Comparison of ENCODE assay signal across 24 cellular contexts in the genomic region with DNA sequence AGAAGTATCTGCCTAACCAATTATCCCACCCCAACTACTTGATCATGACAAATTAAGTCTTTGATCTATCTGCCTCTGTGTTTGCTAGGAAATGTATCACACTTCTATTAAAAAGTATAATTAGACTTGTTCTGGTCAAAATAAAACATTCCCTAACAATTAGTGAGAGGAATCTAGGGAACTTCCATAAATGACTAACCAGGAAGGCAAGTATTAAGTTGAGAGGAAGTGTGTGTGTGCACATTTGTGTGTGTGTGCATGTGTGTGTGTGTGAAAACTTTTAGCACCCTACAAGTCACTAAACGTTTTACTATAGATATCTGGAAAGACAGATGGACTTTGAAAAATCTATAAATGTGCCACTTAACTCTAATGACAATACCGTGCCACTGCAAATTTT.
DNase-seq lines count a peak whose midpoint lies in the region; ATAC-seq, FAIRE-seq and TF ChIP-seq lines count a peak whose summit lies in the region.
"Had no signal": no experiment of that assay in that cellular context is flagged by ENCODE, and none has a peak within 500 bp of the region (broad histone marks: within the 10 kb centered on the region; RNA-seq: fewer than 3 reads in every experiment).

No MANE protein-coding gene starts in this region.

- dilution Hi-C loops in endothelial cell of umbilical vein (cut with MboI; ENCODE audit: extremely low pct_ligation_motif_present, low sequenced_read_pairs) = no loop called here

- no peaks in the 10 kb centered on the region for H3K27me3 ChIP-seq in endothelial cell of umbilical vein (ENCODE audit: control insufficient read depth in 2 of 2, insufficient read depth in 2 of 2, low read length in 2 of 2)
- H3K27me3 ChIP-seq: BLaER1, SJSA1 had no signal

- no TSS peak for BruUV-seq in endothelial cell of umbilical vein (replicated peaks; lab: Mats Ljungman, UMichigan)

- H3K9me1 ChIP-seq in endothelial cell of umbilical vein (replicated peaks; ENCODE audit: control insufficient read depth, extremely low read depth, insufficient read depth, low read length) = no peaks in the 10 kb centered on the region

- H2AFZ ChIP-seq in endothelial cell of umbilical vein (ENCODE audit: low read depth, low read length) = no peak overlapping the region
- H2AFZ ChIP-seq: GM23248 had no signal

- no peak overlapping the region for H3K27ac ChIP-seq in endothelial cell of umbilical vein (ENCODE audit: insufficient read depth, low read depth, low read length)
- H3K27ac ChIP-seq: BLaER1, GM23248, KMS-11, SJSA1 had no signal

- H4K20me1 ChIP-seq in endothelial cell of umbilical vein (replicated peaks; ENCODE audit: control insufficient read depth, extremely low read depth, insufficient read depth, low read length) = no peaks in the 10 kb centered on the region
- H4K20me1 ChIP-seq: BLaER1 had no signal

- H3K4me2 ChIP-seq in endothelial cell of umbilical vein (ENCODE audit: insufficient read depth, low read length) = no peak overlapping the region
- H3K4me2 ChIP-seq: BLaER1, KMS-11 had no signal

- intact Hi-C loops in endothelial cell of umbilical vein (cut with micrococcal nuclease) = no loop called here

- H3K4me3 ChIP-seq in endothelial cell of umbilical vein (replicated peaks in 1 of 3; ENCODE audit: insufficient read depth in 1 of 3, low read depth in 1 of 3, low read length in 3 of 3) = no peak overlapping the region
- H3K4me3 ChIP-seq: BLaER1, GM23248, HAP-1, SJSA1 had no signal

- H3K79me2 ChIP-seq in endothelial cell of umbilical vein (ENCODE audit: control insufficient read depth, insufficient read depth, low read length) = no peaks in the 10 kb centered on the region

- no peak overlapping the region for H3K9ac ChIP-seq in endothelial cell of umbilical vein (replicated peaks; ENCODE audit: extremely low read depth, insufficient read depth, low read length)
- H3K9ac ChIP-seq: BLaER1, GM23248, KMS-11 had no signal

- CTCF ChIA-PET in endothelial cell of umbilical vein (lab: Charles Lee) = interaction anchor here (1.1 kb wide), 1 partner anchor 11 kb away, joined by 3 read pairs; no protein-coding TSS in a partner anchor

- ATAC-seq in GM21529 (IDR thresholded peaks at IDR 0.05; ENCODE audit: unreplicated experiment) = no peak
- ATAC-seq: Right ventricle myocardium inferior had no signal

- POLR2A ChIA-PET in endothelial cell of umbilical vein (lab: Charles Lee) = no interaction called here

- TF ChIP-seq POLR2A in endothelial cell of umbilical vein (IDR thresholded peaks at IDR 0.05; ENCODE audit: low read depth, low read length) = no peak

- no peak for FAIRE-seq in endothelial cell of umbilical vein (lab: Jason Lieb, UNC)
- FAIRE-seq: G401.6, HTR-8/SVneo had no signal

- H3K9me3 ChIP-seq in endothelial cell of umbilical vein (replicated peaks; ENCODE audit: control insufficient read depth, insufficient read depth, low read length) = no peaks in the 10 kb centered on the region
- H3K9me3 ChIP-seq: BLaER1, Caco-2, HAP-1, SJSA1 had no signal

- DNase-seq in EH (ENCODE audit: low read depth) (peak; percentile 41), HCEC 1CT (peak; percentile 16), endothelial cell of umbilical vein (ENCODE audit: low read depth, low spot score) (peak; percentile 56), kidney tubule cell (ENCODE audit: low spot score) (peak; percentile 70), NCI-H446 (lab: John Stamatoyannopoulos, UW) (no peak), cortex of kidney (lab: John Stamatoyannopoulos, UW) (no peak), NCI-H82 treated with DMSO at 0.1 percent for 48 hours (lab: John Stamatoyannopoulos, UW; ENCODE audit: unreplicated experiment) (no peak)
- DNase-seq: Caco-2; CD4-positive, alpha-beta T cell; DND-41; GM23248; NCI-H1092 treated with DMSO at 0.1 percent for 48 hours; NCI-H2029 treated with DMSO at 0.1 percent for 48 hours; NCI-H226; NCI-H524; NCI-H82 had no signal

- no peaks in the 10 kb centered on the region for H3K36me3 ChIP-seq in endothelial cell of umbilical vein (ENCODE audit: control insufficient read depth in 2 of 2, extremely low read depth in 1 of 2, insufficient read depth in 2 of 2, low read length in 2 of 2)
- H3K36me3 ChIP-seq: BLaER1, HAP-1, SJSA1 had no signal

- H3K4me1 ChIP-seq in endothelial cell of umbilical vein (ENCODE audit: control insufficient read depth, extremely low read depth, insufficient read depth, low read length) = peaks cover 5% of the 10 kb centered on the region
- H3K4me1 ChIP-seq: Caco-2, HAP-1, SJSA1 had no signal

- no peak for TF ChIP-seq CTCF in endothelial cell of umbilical vein (IDR thresholded peaks at IDR 0.05; ENCODE audit: extremely low read depth in 1 of 2, insufficient read depth in 1 of 2, low read depth in 1 of 2, low read length in 2 of 2)

TF ChIP-seq in endothelial cell of umbilical vein, 7 proteins besides CTCF, POLR2A, EP300 and RAD21:
- TF ChIP-seq FOS (IDR thresholded peaks at IDR 0.05; ENCODE audit: borderline replicate concordance, insufficient read depth, low read length) = peak; percentile 37
- TF ChIP-seq POLR2AphosphoS5 (IDR thresholded peaks at IDR 0.05; ENCODE audit: insufficient read depth, low read depth, low read length) = no peak

Comparison
In these comparisons a context has a peak if more than half of its experiments do, and no peak if none do; other contexts are left out.
1. DNase-seq: peak in EH (single experiment), HCEC 1CT (single experiment), endothelial cell of umbilical vein (single experiment) and kidney tubule cell (single experiment); none in NCI-H446 (0 of 2), cortex of kidney (single experiment) and NCI-H82 treated with DMSO at 0.1 percent for 48 hours (single experiment).